ENCODE assay signal across 12 cellular contexts in the genomic region with DNA sequence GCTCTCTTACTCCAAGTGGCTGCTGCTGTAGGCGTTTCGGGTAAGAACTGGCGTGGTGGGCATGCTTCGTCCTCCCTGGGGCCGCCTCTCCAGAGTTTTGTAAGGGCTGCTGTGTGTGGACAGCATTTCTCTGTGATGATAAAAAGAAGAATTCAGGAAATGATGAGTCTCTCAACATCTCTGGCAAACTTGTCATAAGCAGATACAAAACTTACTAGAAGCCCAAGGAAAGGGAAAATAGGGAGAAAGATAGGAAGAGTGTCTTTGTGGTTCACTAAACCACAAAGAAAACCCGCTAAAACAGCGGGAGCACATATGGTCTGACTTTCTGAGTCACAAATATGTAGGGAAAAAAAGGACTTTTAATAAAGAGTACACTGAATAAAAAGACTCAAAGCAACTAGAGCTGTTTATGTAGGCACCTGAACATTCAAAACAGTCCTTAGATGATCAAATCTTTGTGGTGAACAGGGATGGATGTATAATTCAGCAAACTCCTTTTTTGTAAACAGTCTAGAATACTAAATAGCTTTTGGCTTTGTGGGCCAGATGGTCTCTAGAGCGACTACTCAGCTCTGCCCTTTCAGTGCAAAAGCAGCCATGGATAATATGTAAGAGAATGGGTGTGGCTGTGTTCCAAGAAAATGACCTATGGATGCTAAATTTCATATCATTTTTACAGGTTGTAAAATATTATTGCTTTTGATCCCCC.
DNase-seq lines count a peak whose midpoint lies in the region; ATAC-seq and TF ChIP-seq lines count a peak whose summit lies in the region.
"Had no signal": no experiment of that assay in that cellular context is flagged by ENCODE, and none has a peak within 500 bp of the region (broad histone marks: within the 10 kb centered on the region; RNA-seq: fewer than 3 reads in every experiment).

No MANE protein-coding gene starts in this region.

- TF ChIP-seq CTCF in HFF-Myc (IDR thresholded peaks at IDR 0.05; ENCODE audit: low read depth, low read length, missing control alignments) (no peak), brain (conservative IDR thresholded peaks at IDR 0.05) (no peak)

- no peak overlapping the region for H3K4me3 ChIP-seq in HFF-Myc (replicated peaks; ENCODE audit: low read depth, low read length)
- H3K4me3 ChIP-seq: cardiac muscle cell, sigmoid colon had no signal

- H3K27me3 Mint-ChIP-seq in brain = no peaks in the 10 kb centered on the region

- peaks cover 19% of the 10 kb centered on the region for H3K4me1 Mint-ChIP-seq in brain

- DNase-seq in AG08395 (ENCODE audit: low spot score) (peak; percentile 57), HFF-Myc (ENCODE audit: extremely low read depth, low read depth) (peak; percentile 16), medulla oblongata (ENCODE audit: extremely low spot score) (peak; percentile 21), LoVo (ENCODE audit: low spot score) (no peak), NCI-H187 treated with DMSO at 0.1 percent for 48 hours (lab: John Stamatoyannopoulos, UW) (no peak)
- no peak for DNase-seq in stimulated activated naive CD4-positive, alpha-beta T cell treated with Interleukin-2 at 50 U/mL for 16 hours (lab: John Stamatoyannopoulos, UW)
- DNase-seq: kidney, NCI-H774, sigmoid colon had no signal

- ATAC-seq in HG03175 (IDR thresholded peaks at IDR 0.05; ENCODE audit: unreplicated experiment) = no peak

- peaks cover 70% of the 10 kb centered on the region for H3K36me3 Mint-ChIP-seq in brain

- H3K27ac Mint-ChIP-seq in brain = peak overlapping the region in 3 of 5 experiments; percentile 3 to 41 (median 20)

- H3K4me3 Mint-ChIP-seq in brain = no peak overlapping the region

- H3K9me3 Mint-ChIP-seq in brain = no peaks in the 10 kb centered on the region

Comparison
In these comparisons a context has a peak if more than half of its experiments do, and no peak if none do; other contexts are left out.
1. DNase-seq: peak in AG08395 (single experiment), HFF-Myc (single experiment) and medulla oblongata (single experiment); none in LoVo (single experiment), stimulated activated naive CD4-positive, alpha-beta T cell treated with Interleukin-2 at 50 U/mL for 16 hours (single experiment) and NCI-H187 treated with DMSO at 0.1 percent for 48 hours (single experiment).